21 cellular contexts compared by ENCODE assay signal in the genomic region with DNA sequence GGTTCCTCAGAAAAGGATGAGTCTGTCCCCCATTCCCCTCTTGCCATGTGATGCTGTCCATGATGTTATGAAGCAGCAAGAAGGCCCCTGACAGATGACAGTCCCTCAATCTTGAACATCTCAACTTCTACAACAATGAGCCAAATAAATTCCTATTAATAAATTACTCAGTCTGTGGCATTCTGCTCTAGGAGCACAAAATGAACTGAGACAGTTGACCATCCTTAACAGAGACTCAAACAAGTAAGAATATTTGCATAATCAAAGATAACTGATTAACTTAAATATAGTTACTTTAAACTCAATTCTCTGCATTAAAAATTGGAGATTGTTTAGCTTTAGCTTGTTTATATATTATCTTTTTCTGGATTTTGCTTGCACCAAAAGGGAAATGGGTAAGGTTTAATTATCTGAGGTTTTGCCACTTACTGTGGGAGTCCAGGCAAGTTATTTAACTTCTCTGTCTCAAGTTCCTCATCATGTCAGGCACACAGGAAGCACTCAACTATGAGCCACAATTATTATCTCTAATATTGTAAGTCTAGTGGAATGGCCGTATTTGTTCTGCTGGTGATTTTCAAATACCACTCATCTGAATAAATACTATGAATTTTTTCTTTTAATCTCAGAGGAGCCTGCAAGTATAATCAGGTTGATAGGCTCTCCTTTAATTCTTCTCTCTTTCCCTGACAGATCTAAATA.
DNase-seq lines count a peak whose midpoint lies in the region; ATAC-seq and TF ChIP-seq lines count a peak whose summit lies in the region.
"Had no signal": no experiment of that assay in that cellular context is flagged by ENCODE, and none has a peak within 500 bp of the region (broad histone marks: within the 10 kb centered on the region; RNA-seq: fewer than 3 reads in every experiment).

No MANE protein-coding gene starts in this region.

- DNase-seq in SKM-1 treated with dmso at 0.1 percent for 144 hours (lab: John Stamatoyannopoulos, UW; ENCODE audit: unreplicated experiment): peak; percentile 19
- no peak for DNase-seq in SKM-1 (lab: John Stamatoyannopoulos, UW; ENCODE audit: unreplicated experiment)
- DNase-seq in dermis blood vessel endothelial cell: peak; percentile 23
- DNase-seq in GM20000 (ENCODE audit: low spot score): no peak
- DNase-seq in NCI-H748 (lab: John Stamatoyannopoulos, UW; ENCODE audit: unreplicated experiment): no peak
- no peak for DNase-seq in 8988T
- DNase-seq in NCI-H1092 (lab: John Stamatoyannopoulos, UW): no peak
- DNase-seq: activated CD8-positive, alpha-beta memory T cell treated with anti-CD3 and anti-CD28 coated beads for 24 hours; activated T-cell treated with anti-CD3 and anti-CD28 coated beads, Interleukin-2, amount 50 U/mL, for 72 hours; cortex of kidney; midbrain; NCI-H1436 treated with DMSO at 0.1 percent for 48 hours; NCI-H2171; nephron progenitor cell; PC-9; stomach; T-helper 9 cell; trophoblast cell had no signal

- peak; percentile 65 for ATAC-seq in HG03457 (IDR thresholded peaks at IDR 0.05; ENCODE audit: unreplicated experiment)
- ATAC-seq: activated CD4-positive, CD25-positive, alpha-beta regulatory T cell treated with anti-CD3 and anti-CD28 coated beads, Interleukin-2, amount 50 U/mL, for 24 hours; activated naive CD4-positive, alpha-beta T cell treated with anti-CD3 and anti-CD28 coated beads, Interleukin-2, amount 50 U/mL, for 72 hours; activated T-cell treated with anti-CD3 and anti-CD28 coated beads, Interleukin-2, amount 50 U/mL, for 72 hours had no signal

- TF ChIP-seq CTCF in GM20000 (IDR thresholded peaks at IDR 0.05; ENCODE audit: extremely low read depth, missing control alignments): no peak

Comparison
In these comparisons a context has a peak if more than half of its experiments do, and no peak if none do; other contexts are left out.
1. DNase-seq: peak in SKM-1 treated with dmso at 0.1 percent for 144 hours (single experiment) and dermis blood vessel endothelial cell (single experiment); none in SKM-1 (single experiment), GM20000 (single experiment), NCI-H748 (single experiment), 8988T (single experiment) and NCI-H1092 (single experiment).